ENCODE assay signal across 13 cellular contexts in genomic region chr4:170581969-170582368, GRCh38.
DNase-seq lines count a peak whose midpoint lies in the region; ATAC-seq and TF ChIP-seq lines count a peak whose summit lies in the region.
"Had no signal": no experiment of that assay in that cellular context is flagged by ENCODE, and none has a peak within 500 bp of the region (broad histone marks: within the 10 kb centered on the region; RNA-seq: fewer than 3 reads in every experiment).

No MANE protein-coding gene starts in this region.

- no peak overlapping the region for H3K27ac ChIP-seq in PC-3 (ENCODE audit: low read length)
- H3K27ac ChIP-seq: BLaER1 treated with 17β-estradiol and CSF1 and Interleukin-3, amounts not matched to agents 10 nM and 100 nM had no signal

- H3K4me3 ChIP-seq in PC-3 (ENCODE audit: low read length) (no peak overlapping the region), epithelial cell of esophagus (ENCODE audit: low read length) (no peak overlapping the region)
- H3K4me3 ChIP-seq: BLaER1 treated with 17β-estradiol and CSF1 and Interleukin-3, amounts not matched to agents 10 nM and 100 nM; HAP-1 had no signal

- H3K36me3 ChIP-seq in PC-3 (ENCODE audit: low read depth, low read length) = no peaks in the 10 kb centered on the region
- H3K36me3 ChIP-seq: BLaER1 treated with 17β-estradiol and CSF1 and Interleukin-3, amounts not matched to agents 10 nM and 100 nM; HAP-1 had no signal

- no peaks in the 10 kb centered on the region for H3K27me3 ChIP-seq in PC-3 (ENCODE audit: low read length)
- H3K27me3 ChIP-seq: BLaER1 treated with 17β-estradiol and CSF1 and Interleukin-3, amounts not matched to agents 10 nM and 100 nM had no signal

- peaks cover 8% of the 10 kb centered on the region for H3K9me3 Mint-ChIP-seq in nephron progenitor cell

- BruUV-seq in PC-3 (replicated peaks; lab: Mats Ljungman, UMichigan) = no TSS peak

- no peaks in the 10 kb centered on the region for H3K4me1 ChIP-seq in PC-3 (ENCODE audit: insufficient read depth, low read length)
- H3K4me1 ChIP-seq: HAP-1 had no signal

- H3F3A ChIP-seq in PC-3 (ENCODE audit: low read length, unreplicated experiment) = no peaks in the 10 kb centered on the region

- CTCF ChIA-PET in PC-3 (lab: Charles Lee) = no interaction called here

- H3K9me3 ChIP-seq in PC-3 (ENCODE audit: low read length) = no peaks in the 10 kb centered on the region
- H3K9me3 ChIP-seq: HAP-1 had no signal

- POLR2A ChIA-PET in PC-3 (lab: Charles Lee; ENCODE audit: unreplicated experiment) = no interaction called here

- intact Hi-C loops in PC-3 (cut with micrococcal nuclease) = no loop called here

- peaks cover 3% of the 10 kb centered on the region for H3K27me3 Mint-ChIP-seq in nephron progenitor cell (ENCODE audit: low read depth, poor library complexity)
- H3K27me3 Mint-ChIP-seq: B cell had no signal

- H3K9ac ChIP-seq in PC-3 (ENCODE audit: low read length) = no peak overlapping the region
- H3K9ac ChIP-seq: BLaER1 treated with 17β-estradiol and CSF1 and Interleukin-3, amounts not matched to agents 10 nM and 100 nM had no signal

- no peak overlapping the region for H3K4me3 Mint-ChIP-seq in nephron progenitor cell
- H3K4me3 Mint-ChIP-seq: B cell; CD8-positive, alpha-beta T cell had no signal

- H4K20me1 ChIP-seq in PC-3 (ENCODE audit: low read length) = no peaks in the 10 kb centered on the region
- H4K20me1 ChIP-seq: BLaER1 treated with 17β-estradiol and CSF1 and Interleukin-3, amounts not matched to agents 10 nM and 100 nM had no signal

- no peaks in the 10 kb centered on the region for H3K4me1 Mint-ChIP-seq in nephron progenitor cell
- H3K4me1 Mint-ChIP-seq: B cell had no signal

- H3K4me2 ChIP-seq in PC-3 (ENCODE audit: low read length) = peak overlapping the region; percentile 28; the same call in 1 of the 2 replicates

- peak; percentile 14 for DNase-seq in PC-3
- peak; percentile 41 for DNase-seq in epithelial cell of esophagus (ENCODE audit: low read depth)
- peak; percentile 12 for DNase-seq in iPS-NIHi7 (ENCODE audit: extremely low spot score)
- no peak for DNase-seq in nephron progenitor cell
- DNase-seq in NCI-H187 (lab: John Stamatoyannopoulos, UW) = no peak
- DNase-seq: Calu3; CD8-positive, alpha-beta T cell; DMS79 treated with DMSO at 0.1 percent for 48 hours; GF-D8 had no signal

- H3K79me2 ChIP-seq in PC-3 (ENCODE audit: low read length) = no peaks in the 10 kb centered on the region

- no peak for TF ChIP-seq CTCF in PC-3 (conservative IDR thresholded peaks at IDR 0.05; ENCODE audit: low read depth, low read length)
- TF ChIP-seq CTCF in epithelial cell of esophagus (IDR thresholded peaks at IDR 0.05; ENCODE audit: insufficient read depth, low read depth, low read length, missing control alignments) = no peak
- no peak for TF ChIP-seq CTCF in nephron progenitor cell (IDR thresholded peaks at IDR 0.05)

- H3K36me3 Mint-ChIP-seq in nephron progenitor cell (ENCODE audit: low read depth) = no peaks in the 10 kb centered on the region
- H3K36me3 Mint-ChIP-seq: CD8-positive, alpha-beta T cell had no signal

- no peak overlapping the region for H3K27ac Mint-ChIP-seq in nephron progenitor cell
- H3K27ac Mint-ChIP-seq: B cell; CD8-positive, alpha-beta T cell had no signal

- ATAC-seq in PC-3 (no peak), GM18858 (IDR thresholded peaks at IDR 0.05; ENCODE audit: unreplicated experiment) (no peak)
- ATAC-seq: CD8-positive, alpha-beta T cell had no signal

- H3K9me2 ChIP-seq in PC-3 (replicated peaks; ENCODE audit: low read length) = no peaks in the 10 kb centered on the region

- 0 out of 2 replicates have a peak overlapping the region, but pooled peaks have one; percentile 26 for H2AFZ ChIP-seq in PC-3 (ENCODE audit: low read length)

Comparison
In these comparisons a context has a peak if more than half of its experiments do, and no peak if none do; other contexts are left out.
1. DNase-seq: peak in PC-3 (single experiment), epithelial cell of esophagus (single experiment) and iPS-NIHi7 (single experiment); none in nephron progenitor cell (single experiment) and NCI-H187 (0 of 2).